8 cellular contexts compared by ENCODE assay signal in the genomic region with DNA sequence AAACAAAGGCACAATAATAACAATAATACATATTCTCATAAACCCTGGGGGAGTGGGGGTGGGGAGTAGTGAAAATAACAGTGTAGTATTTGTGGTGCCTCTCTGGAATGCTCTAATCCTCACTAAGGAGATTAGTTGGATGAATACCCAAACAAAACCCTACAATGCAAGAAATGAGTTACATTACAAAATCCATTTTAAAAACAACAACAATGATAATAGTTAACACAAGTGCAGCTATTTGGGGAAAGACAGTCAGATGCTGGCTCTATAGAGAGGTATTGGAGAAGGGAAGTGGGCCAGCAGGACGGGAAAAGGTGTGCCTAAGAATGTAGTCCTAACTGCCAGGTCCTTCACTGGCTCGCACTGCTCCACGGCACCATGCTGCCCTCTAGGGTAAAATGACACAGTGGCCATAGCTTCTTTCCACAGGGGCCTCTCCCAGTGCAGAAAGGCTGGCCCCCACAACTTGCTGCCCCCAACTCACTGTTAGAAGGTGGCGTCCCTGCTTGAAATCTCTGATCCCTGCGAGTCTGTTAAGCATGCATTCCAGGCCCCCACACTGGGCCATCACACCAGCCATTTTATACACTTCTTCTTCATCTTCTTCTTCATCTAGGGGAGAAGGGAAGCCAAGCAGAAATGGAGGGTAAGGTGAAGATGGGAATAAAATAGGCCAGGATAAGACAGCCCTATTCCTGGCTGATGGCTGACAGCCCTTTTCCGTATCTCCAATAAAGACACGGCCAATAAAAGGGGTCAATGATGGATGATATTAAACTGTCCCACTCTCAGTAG.
DNase-seq lines count a peak whose midpoint lies in the region; ATAC-seq, FAIRE-seq and TF ChIP-seq lines count a peak whose summit lies in the region.

No MANE protein-coding gene starts in this region.

- H3K9ac ChIP-seq in astrocyte (ENCODE audit: low read length), result no peak overlapping the region

- DNase-seq in 8988T (peak; percentile 42), GM23338 (ENCODE audit: low spot score) (peak; percentile 22), astrocyte (ENCODE audit: low read depth) (no peak), islet precursor cell (peak; percentile 78), upper lobe of left lung (peak in 1 of 2 donors; percentile 67), NCI-H446 treated with DMSO at 0.1 percent for 48 hours (lab: John Stamatoyannopoulos, UW) (no peak), ecto neural progenitor cell (ENCODE audit: low spot score) (no peak)

- H3K4me1 ChIP-seq in GM23338 (ENCODE audit: insufficient read depth) (no peaks in the 10 kb centered on the region), astrocyte (ENCODE audit: insufficient read depth, low read length) (no peaks in the 10 kb centered on the region), upper lobe of left lung (no peaks in the 10 kb centered on the region)

- H3K4me2 ChIP-seq in GM23338 (no peak overlapping the region), astrocyte (ENCODE audit: low read length) (no peak overlapping the region)

- no peak for TF ChIP-seq EP300 in upper lobe of left lung (IDR thresholded peaks at IDR 0.05)

- no peak for TF ChIP-seq POLR2A in upper lobe of left lung (IDR thresholded peaks at IDR 0.05)

- H3F3A ChIP-seq in GM23338 (replicated peaks; ENCODE audit: low read depth), result no peaks in the 10 kb centered on the region

- no peak for FAIRE-seq in astrocyte (lab: Jason Lieb, UNC)

- H3K36me3 Mint-ChIP-seq in GM23338 (ENCODE audit: low read depth), result peaks cover 100% of the 10 kb centered on the region
- peaks cover 39% of the 10 kb centered on the region for H3K36me3 Mint-ChIP-seq in astrocyte (ENCODE audit: low read depth, unreplicated experiment)

- H3K4me1 Mint-ChIP-seq in GM23338 (no peaks in the 10 kb centered on the region), astrocyte (ENCODE audit: low read depth, unreplicated experiment) (no peaks in the 10 kb centered on the region)

- H3K9me3 Mint-ChIP-seq in GM23338, result no peaks in the 10 kb centered on the region
- no peaks in the 10 kb centered on the region for H3K9me3 Mint-ChIP-seq in astrocyte (ENCODE audit: unreplicated experiment)

- no peak overlapping the region for H2AFZ ChIP-seq in GM23338
- no peak overlapping the region for H2AFZ ChIP-seq in astrocyte (ENCODE audit: low read depth, low read length)

- H3K27ac ChIP-seq in GM23338 (ENCODE audit: low read depth) (no peak overlapping the region), astrocyte (ENCODE audit: low read depth, low read length) (no peak overlapping the region), upper lobe of left lung (peak overlapping the region in 1 of 4 donors; percentile 10)

- no peaks in the 10 kb centered on the region for H3K9me2 ChIP-seq in GM23338 (ENCODE audit: insufficient read depth)

- H3K36me3 ChIP-seq in GM23338 (ENCODE audit: insufficient read depth) (peaks cover 88% of the 10 kb centered on the region), astrocyte (ENCODE audit: insufficient read depth, low read length) (peaks cover 94% of the 10 kb centered on the region), upper lobe of left lung (peaks cover 45 to 99% (median 93%) of the 10 kb centered on the region in 4 donors)

- no peak overlapping the region for H3K27ac Mint-ChIP-seq in GM23338
- H3K27ac Mint-ChIP-seq in astrocyte (ENCODE audit: unreplicated experiment), result no peak overlapping the region

- no peak overlapping the region for H3K4me3 Mint-ChIP-seq in GM23338
- no peak overlapping the region for H3K4me3 Mint-ChIP-seq in astrocyte (ENCODE audit: unreplicated experiment)

- H3K79me2 ChIP-seq in GM23338 (replicated peaks; ENCODE audit: insufficient read depth), result no peaks in the 10 kb centered on the region
- H3K79me2 ChIP-seq in astrocyte (ENCODE audit: insufficient read depth, low read length), result no peaks in the 10 kb centered on the region

- H3K27me3 ChIP-seq in GM23338 (ENCODE audit: insufficient read depth), result no peaks in the 10 kb centered on the region
- no peaks in the 10 kb centered on the region for H3K27me3 ChIP-seq in astrocyte (ENCODE audit: insufficient read depth, low read length)
- no peaks in the 10 kb centered on the region for H3K27me3 ChIP-seq in upper lobe of left lung

- WGBS in upper lobe of left lung, 2 donors, result 67 to 70% methylated on average over 7 of the region's 7 CpGs

- peaks cover 15% of the 10 kb centered on the region for H4K20me1 ChIP-seq in GM23338 (replicated peaks; ENCODE audit: insufficient read depth)
- peaks cover 13% of the 10 kb centered on the region for H4K20me1 ChIP-seq in astrocyte (ENCODE audit: insufficient read depth, low read length)

- ATAC-seq in GM23338 (peak; percentile 75), upper lobe of left lung (ENCODE audit: low FRiP score in 2 of 2) (peak; percentile 60 to 86), HG03354 (IDR thresholded peaks at IDR 0.05; ENCODE audit: poor library complexity, severe bottlenecking, unreplicated experiment) (no peak)

- H3K9me3 ChIP-seq in astrocyte (ENCODE audit: insufficient read depth, low read depth, low read length) (no peaks in the 10 kb centered on the region), upper lobe of left lung (no peaks in the 10 kb centered on the region)

- TF ChIP-seq CTCF in GM23338 (conservative IDR thresholded peaks at IDR 0.05; ENCODE audit: low read depth in 2 of 2), result peak; percentile 12 to 56; a peak in 2 of 4 replicates
- TF ChIP-seq CTCF in astrocyte (IDR thresholded peaks at IDR 0.05; ENCODE audit: insufficient read depth, low read depth, low read length), result peak; percentile 37
- TF ChIP-seq CTCF in upper lobe of left lung (IDR thresholded peaks at IDR 0.05), result peak; percentile 38 to 69 (median 54)

- H3K27me3 Mint-ChIP-seq in GM23338 (ENCODE audit: insufficient read depth, low read depth, poor library complexity) (peaks cover 2% of the 10 kb centered on the region), astrocyte (ENCODE audit: low read depth, unreplicated experiment) (no peaks in the 10 kb centered on the region)

- H3K4me3 ChIP-seq in GM23338, result no peak overlapping the region
- H3K4me3 ChIP-seq in astrocyte (ENCODE audit: insufficient read depth, low read depth, low read length), result no peak overlapping the region
- no peak overlapping the region for H3K4me3 ChIP-seq in upper lobe of left lung

TF ChIP-seq in GM23338, 12 proteins besides CTCF, POLR2A, EP300 and RAD21:
- no peak for TF ChIP-seq JUNB (IDR thresholded peaks at IDR 0.05; ENCODE audit: unreplicated experiment)
TF ChIP-seq in GM23338: peak in this region for 0.

Comparison
In these comparisons a context has a peak if more than half of its experiments do, and no peak if none do; other contexts are left out.
1. DNase-seq: peak in 8988T (single experiment), GM23338 (single experiment) and islet precursor cell (single experiment); none in astrocyte (single experiment), NCI-H446 treated with DMSO at 0.1 percent for 48 hours (single experiment) and ecto neural progenitor cell (single experiment).
2. Peak in every context shown above with its lines, with median percentiles within 50 percentile points of each other: CTCF ChIP-seq.